Comparison of ENCODE assay signal across 10 cellular contexts in genomic region chr20:24955045-24955444, GRCh38.
DNase-seq lines count a peak whose midpoint lies in the region; ATAC-seq lines count a peak whose summit lies in the region.
"Had no signal": no experiment of that assay in that cellular context is flagged by ENCODE, and none has a peak within 500 bp of the region (broad histone marks: within the 10 kb centered on the region; RNA-seq: fewer than 3 reads in every experiment).

No MANE protein-coding gene starts in this region.

- intact Hi-C loops in dendritic cell treated with granulocyte-macrophage colony-stimulating factor and Interleukin-4, amounts not matched to agents 40 ng/mL and 50 ng/mL, for 4 days (cut with micrococcal nuclease), result no loop called here

- peaks cover 81% of the 10 kb centered on the region for H3K36me3 Mint-ChIP-seq in dendritic cell treated with granulocyte-macrophage colony-stimulating factor and Interleukin-4, amounts not matched to agents 40 ng/mL and 50 ng/mL, for 4 days (ENCODE audit: low read depth)

- no peaks in the 10 kb centered on the region for H3K9me3 Mint-ChIP-seq in dendritic cell treated with granulocyte-macrophage colony-stimulating factor and Interleukin-4, amounts not matched to agents 40 ng/mL and 50 ng/mL, for 4 days

- ATAC-seq in GM18502 (IDR thresholded peaks at IDR 0.05; ENCODE audit: poor library complexity, unreplicated experiment), result peak; percentile 81
- peak; percentile 89 for ATAC-seq in GM21390 (IDR thresholded peaks at IDR 0.05; ENCODE audit: unreplicated experiment)
- peak; percentile 52 for ATAC-seq in HG03469 (IDR thresholded peaks at IDR 0.05; ENCODE audit: unreplicated experiment)
- ATAC-seq: HCT116 had no signal

- H3K27me3 Mint-ChIP-seq in dendritic cell treated with granulocyte-macrophage colony-stimulating factor and Interleukin-4, amounts not matched to agents 40 ng/mL and 50 ng/mL, for 4 days, result no peaks in the 10 kb centered on the region
- H3K27me3 Mint-ChIP-seq: progenitor cell of endocrine pancreas had no signal

- H3K27ac Mint-ChIP-seq in dendritic cell treated with granulocyte-macrophage colony-stimulating factor and Interleukin-4, amounts not matched to agents 40 ng/mL and 50 ng/mL, for 4 days, result peak overlapping the region; percentile 92
- H3K27ac Mint-ChIP-seq: progenitor cell of endocrine pancreas had no signal

- peaks cover 63% of the 10 kb centered on the region for H3K4me1 Mint-ChIP-seq in dendritic cell treated with granulocyte-macrophage colony-stimulating factor and Interleukin-4, amounts not matched to agents 40 ng/mL and 50 ng/mL, for 4 days (ENCODE audit: low read depth)

- DNase-seq in stimulated activated naive CD4-positive, alpha-beta T cell treated with Interleukin-2 at 50 U/mL for 16 hours (lab: John Stamatoyannopoulos, UW), result no peak
- DNase-seq in GM03348 (ENCODE audit: low spot score), result no peak
- no peak for DNase-seq in DMS53 treated with DMSO at 0.1 percent for 48 hours (lab: John Stamatoyannopoulos, UW; ENCODE audit: unreplicated experiment)
- no peak for DNase-seq in amygdala (lab: John Stamatoyannopoulos, UW)

- no peak overlapping the region for H3K4me3 Mint-ChIP-seq in dendritic cell treated with granulocyte-macrophage colony-stimulating factor and Interleukin-4, amounts not matched to agents 40 ng/mL and 50 ng/mL, for 4 days
